22 cellular contexts compared by ENCODE assay signal in genomic region chr2:46384457-46384815, GRCh38.
"Had no signal": no experiment of that assay in that cellular context is flagged by ENCODE, and none has a peak within 500 bp of the region (broad histone marks: within the 10 kb centered on the region; RNA-seq: fewer than 3 reads in every experiment).

No MANE protein-coding gene starts in this region.

- H3K36me3 Mint-ChIP-seq: natural killer cell treated with Interleukin-12 subunit alpha and Interleukin-12 subunit beta and Interleukin-15 and Interleukin-18, amount 100 ng/mL, for 72 hours had no signal

- H3K27me3 ChIP-seq: dorsolateral prefrontal cortex, esophagus squamous epithelium, gastroesophageal sphincter, sigmoid colon, suprapubic skin, tibial artery, upper lobe of right lung, vagina had no signal

- H3K9me3 Mint-ChIP-seq: natural killer cell treated with Interleukin-12 subunit alpha and Interleukin-12 subunit beta and Interleukin-15 and Interleukin-18, amount 100 ng/mL, for 72 hours; stimulated activated effector memory CD8-positive, alpha-beta T cell treated with anti-CD3 and anti-CD28 coated beads, Interleukin-12 subunit alpha, Interleukin-12 subunit beta, amount 100 ng/mL, for 72 hours had no signal

- H3K4me3 ChIP-seq: dorsolateral prefrontal cortex, esophagus squamous epithelium, gastroesophageal sphincter, left ventricle myocardium inferior, lower lobe of right lung, psoas muscle, sigmoid colon, skin epidermis, suprapubic skin, tibial artery, upper lobe of right lung, vagina had no signal

- H3K9me3 ChIP-seq: esophagus squamous epithelium, gastroesophageal sphincter, left ventricle myocardium inferior, lower lobe of right lung, psoas muscle, sigmoid colon, suprapubic skin, tibial artery, upper lobe of right lung, vagina had no signal

- DNase-seq: cortex of kidney; dorsolateral prefrontal cortex; effector memory CD4-positive, alpha-beta T cell; esophagus squamous epithelium; foreskin fibroblast; glutamatergic neuron; left ventricle myocardium inferior; lower lobe of right lung; mesenchymal stem cell; midbrain; psoas muscle; sigmoid colon; stimulated activated CD4-positive, alpha-beta T cell treated with anti-CD3 and anti-CD28 coated beads, Interleukin-12 subunit alpha, Interleukin-12 subunit beta, amount 100 ng/mL, for 4 hours; stimulated activated naive CD8-positive, alpha-beta T cell treated with anti-CD3 and anti-CD28 coated beads, Interleukin-15, Interleukin-2, amounts not matched to agents 100 U/mL and 50 U/mL, for 24 hours; tibial artery; upper lobe of right lung had no signal

- ATAC-seq: gastroesophageal sphincter; lower lobe of right lung; natural killer cell treated with Interleukin-12 subunit alpha and Interleukin-12 subunit beta and Interleukin-15 and Interleukin-18, amount 100 ng/mL, for 72 hours; psoas muscle; stimulated activated effector memory CD8-positive, alpha-beta T cell treated with anti-CD3 and anti-CD28 coated beads, Interleukin-12 subunit alpha, Interleukin-12 subunit beta, amount 100 ng/mL, for 72 hours; stimulated activated naive CD8-positive, alpha-beta T cell treated with anti-CD3 and anti-CD28 coated beads, Interleukin-15, Interleukin-2, amounts not matched to agents 100 U/mL and 50 U/mL, for 24 hours; upper lobe of right lung had no signal

- H3K4me3 Mint-ChIP-seq: natural killer cell treated with Interleukin-12 subunit alpha and Interleukin-12 subunit beta and Interleukin-15 and Interleukin-18, amount 100 ng/mL, for 72 hours; stimulated activated effector memory CD8-positive, alpha-beta T cell treated with anti-CD3 and anti-CD28 coated beads, Interleukin-12 subunit alpha, Interleukin-12 subunit beta, amount 100 ng/mL, for 72 hours had no signal

- H3K4me1 ChIP-seq: psoas muscle had no signal

- H3K27ac ChIP-seq: dorsolateral prefrontal cortex, gastroesophageal sphincter, lower lobe of right lung, psoas muscle, sigmoid colon, skin epidermis, suprapubic skin, upper lobe of right lung, vagina had no signal
